ENCODE assay signal across 1 cellular context in the genomic region with DNA sequence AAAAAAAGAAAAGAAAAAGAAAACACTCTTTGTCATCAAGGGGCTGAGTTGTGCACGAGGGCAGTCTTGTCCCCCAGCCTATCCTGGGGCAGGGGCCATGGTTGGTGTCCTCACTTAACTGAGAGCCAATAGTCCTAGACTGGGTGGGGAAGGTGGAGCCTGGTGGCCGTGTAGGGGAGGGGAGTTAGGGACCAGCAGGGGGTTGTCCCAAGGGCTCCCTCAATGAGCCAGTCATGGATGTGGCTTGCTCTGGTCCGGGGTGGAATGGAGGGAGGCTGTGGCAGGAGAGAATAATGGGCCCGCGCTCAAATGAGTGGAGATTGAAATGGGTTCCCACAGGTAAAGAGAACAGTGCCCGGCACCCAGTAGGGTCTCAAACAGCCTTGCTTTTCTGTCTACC.
TF ChIP-seq lines count a peak whose summit lies in the region.

No MANE protein-coding gene starts in this region.

TF ChIP-seq in HCT116, 20 proteins besides CTCF, POLR2A, EP300 and RAD21 (continued from another document):
- no peak for TF ChIP-seq ZBTB33 (IDR thresholded peaks at IDR 0.05; ENCODE audit: extremely low read depth, insufficient replicate concordance, low read length)
- TF ChIP-seq EZH2phosphoT487 (IDR thresholded peaks at IDR 0.05; ENCODE audit: borderline replicate concordance), result no peak
- no peak for TF ChIP-seq SRF (IDR thresholded peaks at IDR 0.05; ENCODE audit: low read depth)
- no peak for TF ChIP-seq POLR2AphosphoS5 (IDR thresholded peaks at IDR 0.05; ENCODE audit: low read depth, low read length)
- TF ChIP-seq, protein P1, sequence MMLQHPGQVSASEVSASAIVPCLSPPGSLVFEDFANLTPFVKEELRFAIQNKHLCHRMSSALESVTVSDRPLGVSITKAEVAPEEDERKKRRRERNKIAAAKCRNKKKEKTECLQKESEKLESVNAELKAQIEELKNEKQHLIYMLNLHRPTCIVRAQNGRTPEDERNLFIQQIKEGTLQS (IDR thresholded peaks at IDR 0.05), result no peak
- TF ChIP-seq EGR1 (IDR thresholded peaks at IDR 0.05; ENCODE audit: low read depth), result no peak
- TF ChIP-seq, protein P2, sequence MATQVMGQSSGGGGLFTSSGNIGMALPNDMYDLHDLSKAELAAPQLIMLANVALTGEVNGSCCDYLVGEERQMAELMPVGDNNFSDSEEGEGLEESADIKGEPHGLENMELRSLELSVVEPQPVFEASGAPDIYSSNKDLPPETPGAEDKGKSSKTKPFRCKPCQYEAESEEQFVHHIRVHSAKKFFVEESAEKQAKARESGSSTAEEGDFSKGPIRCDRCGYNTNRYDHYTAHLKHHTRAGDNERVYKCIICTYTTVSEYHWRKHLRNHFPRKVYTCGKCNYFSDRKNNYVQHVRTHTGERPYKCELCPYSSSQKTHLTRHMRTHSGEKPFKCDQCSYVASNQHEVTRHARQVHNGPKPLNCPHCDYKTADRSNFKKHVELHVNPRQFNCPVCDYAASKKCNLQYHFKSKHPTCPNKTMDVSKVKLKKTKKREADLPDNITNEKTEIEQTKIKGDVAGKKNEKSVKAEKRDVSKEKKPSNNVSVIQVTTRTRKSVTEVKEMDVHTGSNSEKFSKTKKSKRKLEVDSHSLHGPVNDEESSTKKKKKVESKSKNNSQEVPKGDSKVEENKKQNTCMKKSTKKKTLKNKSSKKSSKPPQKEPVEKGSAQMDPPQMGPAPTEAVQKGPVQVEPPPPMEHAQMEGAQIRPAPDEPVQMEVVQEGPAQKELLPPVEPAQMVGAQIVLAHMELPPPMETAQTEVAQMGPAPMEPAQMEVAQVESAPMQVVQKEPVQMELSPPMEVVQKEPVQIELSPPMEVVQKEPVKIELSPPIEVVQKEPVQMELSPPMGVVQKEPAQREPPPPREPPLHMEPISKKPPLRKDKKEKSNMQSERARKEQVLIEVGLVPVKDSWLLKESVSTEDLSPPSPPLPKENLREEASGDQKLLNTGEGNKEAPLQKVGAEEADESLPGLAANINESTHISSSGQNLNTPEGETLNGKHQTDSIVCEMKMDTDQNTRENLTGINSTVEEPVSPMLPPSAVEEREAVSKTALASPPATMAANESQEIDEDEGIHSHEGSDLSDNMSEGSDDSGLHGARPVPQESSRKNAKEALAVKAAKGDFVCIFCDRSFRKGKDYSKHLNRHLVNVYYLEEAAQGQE (IDR thresholded peaks at IDR 0.05; ENCODE audit: low read depth), result no peak
- no peak for TF ChIP-seq EZH2 (IDR thresholded peaks at IDR 0.05)
- TF ChIP-seq ZNF274 (IDR thresholded peaks at IDR 0.05; ENCODE audit: low read depth, low read length), result no peak
TF ChIP-seq in HCT116: peak in this region for 0.
